Comparison of ENCODE assay signal across 22 cellular contexts in genomic region chr4:76767983-76768382, GRCh38.
A peak's percentile ranks its signal among the peaks of the same experiment; 100 is the strongest.
DNase-seq lines count a peak whose midpoint lies in the region; ATAC-seq and TF ChIP-seq lines count a peak whose summit lies in the region.
"Had no signal": no experiment of that assay in that cellular context is flagged by ENCODE, and none has a peak within 500 bp of the region (broad histone marks: within the 10 kb centered on the region; RNA-seq: fewer than 3 reads in every experiment).

No MANE protein-coding gene starts in this region.

- DNase-seq in AG20443 (ENCODE audit: low spot score) (peak; percentile 63), HuH-7.5 (ENCODE audit: low spot score) (peak; percentile 27), mesothelial cell of epicardium (ENCODE audit: low spot score in 2 of 2, unreplicated experiment in 2 of 2) (no peak), NCI-H187 treated with DMSO at 0.1 percent for 48 hours (lab: John Stamatoyannopoulos, UW) (no peak), sigmoid colon (no peak)
- DNase-seq in natural killer cell treated with Interleukin-12 subunit alpha and Interleukin-12 subunit beta and Interleukin-15 and Interleukin-18, amount 100 ng/mL, for 72 hours (ENCODE audit: low spot score) = no peak
- DNase-seq: activated CD8-positive, alpha-beta T cell treated with anti-CD3 and anti-CD28 coated beads for 36 hours; activated naive CD8-positive, alpha-beta T cell treated with anti-CD3 and anti-CD28 coated beads, Interleukin-2, amount 10 ng/mL, durations not matched to agents 7 days and 5 days; Calu3; caudate nucleus; effector memory CD4-positive, alpha-beta T cell; foreskin melanocyte; left ventricle myocardium inferior; naive thymus-derived CD4-positive, alpha-beta T cell; NCI-H1048; NCI-H2107; NCI-H69; stomach had no signal

- H3K9me3 ChIP-seq in sigmoid colon = no peaks in the 10 kb centered on the region
- H3K9me3 ChIP-seq: left ventricle myocardium inferior, stomach had no signal

- H3K4me1 Mint-ChIP-seq in brain (peaks cover 16% of the 10 kb centered on the region), mesothelial cell of epicardium (peaks cover 31% of the 10 kb centered on the region)
- peaks cover 0 to 4% of the 10 kb centered on the region in 2 donors for H3K4me1 Mint-ChIP-seq in natural killer cell treated with Interleukin-12 subunit alpha and Interleukin-12 subunit beta and Interleukin-15 and Interleukin-18, amount 100 ng/mL, for 72 hours (ENCODE audit: low read depth in 2 of 2)
- H3K4me1 Mint-ChIP-seq: activated naive CD8-positive, alpha-beta T cell treated with anti-CD3 and anti-CD28 coated beads, Interleukin-2, amount 10 ng/mL, durations not matched to agents 7 days and 5 days; naive thymus-derived CD4-positive, alpha-beta T cell had no signal

- no peak for TF ChIP-seq POLR2A in sigmoid colon (IDR thresholded peaks at IDR 0.05)

- TF ChIP-seq CTCF in brain (conservative IDR thresholded peaks at IDR 0.05) (no peak), mesothelial cell of epicardium (IDR thresholded peaks at IDR 0.05; ENCODE audit: unreplicated experiment) (no peak), sigmoid colon (IDR thresholded peaks at IDR 0.05) (no peak)

- WGBS in sigmoid colon, 2 donors = 77 to 85% methylated on average over 2 of the region's 2 CpGs

- no peaks in the 10 kb centered on the region for H3K9me3 Mint-ChIP-seq in brain
- H3K9me3 Mint-ChIP-seq in mesothelial cell of epicardium = no peaks in the 10 kb centered on the region
- no peaks in the 10 kb centered on the region for H3K9me3 Mint-ChIP-seq in natural killer cell treated with Interleukin-12 subunit alpha and Interleukin-12 subunit beta and Interleukin-15 and Interleukin-18, amount 100 ng/mL, for 72 hours

- no peak for ATAC-seq in natural killer cell treated with Interleukin-12 subunit alpha and Interleukin-12 subunit beta and Interleukin-15 and Interleukin-18, amount 100 ng/mL, for 72 hours
- ATAC-seq in HG03108 (IDR thresholded peaks at IDR 0.05; ENCODE audit: unreplicated experiment) = no peak
- ATAC-seq: activated CD8-positive, alpha-beta T cell treated with anti-CD3 and anti-CD28 coated beads for 36 hours; K562; naive thymus-derived CD4-positive, alpha-beta T cell had no signal

- no peak for TF ChIP-seq EP300 in sigmoid colon (IDR thresholded peaks at IDR 0.05)

- H3K36me3 Mint-ChIP-seq in brain = peaks cover 39% of the 10 kb centered on the region
- peaks cover 37% of the 10 kb centered on the region for H3K36me3 Mint-ChIP-seq in mesothelial cell of epicardium
- H3K36me3 Mint-ChIP-seq in natural killer cell treated with Interleukin-12 subunit alpha and Interleukin-12 subunit beta and Interleukin-15 and Interleukin-18, amount 100 ng/mL, for 72 hours = no peaks in the 10 kb centered on the region
- H3K36me3 Mint-ChIP-seq: activated naive CD8-positive, alpha-beta T cell treated with anti-CD3 and anti-CD28 coated beads, Interleukin-2, amount 10 ng/mL, durations not matched to agents 7 days and 5 days; naive thymus-derived CD4-positive, alpha-beta T cell had no signal

- no peak overlapping the region for H3K27ac ChIP-seq in sigmoid colon
- H3K27ac ChIP-seq: left ventricle myocardium inferior, SK-N-MC, stomach had no signal

- H3K27me3 Mint-ChIP-seq in brain (no peaks in the 10 kb centered on the region), mesothelial cell of epicardium (ENCODE audit: low read depth) (no peaks in the 10 kb centered on the region)
- H3K27me3 Mint-ChIP-seq in natural killer cell treated with Interleukin-12 subunit alpha and Interleukin-12 subunit beta and Interleukin-15 and Interleukin-18, amount 100 ng/mL, for 72 hours = peaks cover 12 to 31% of the 10 kb centered on the region in 2 donors

- peaks cover 0 to 17% (median 2%) of the 10 kb centered on the region in 4 donors for H3K4me1 ChIP-seq in sigmoid colon
- H3K4me1 ChIP-seq: left ventricle myocardium inferior had no signal

- H3K4me3 Mint-ChIP-seq in brain = no peak overlapping the region
- no peak overlapping the region for H3K4me3 Mint-ChIP-seq in mesothelial cell of epicardium
- H3K4me3 Mint-ChIP-seq in natural killer cell treated with Interleukin-12 subunit alpha and Interleukin-12 subunit beta and Interleukin-15 and Interleukin-18, amount 100 ng/mL, for 72 hours = no peak overlapping the region
- H3K4me3 Mint-ChIP-seq: activated CD8-positive, alpha-beta T cell treated with anti-CD3 and anti-CD28 coated beads for 36 hours; activated naive CD8-positive, alpha-beta T cell treated with anti-CD3 and anti-CD28 coated beads, Interleukin-2, amount 10 ng/mL, durations not matched to agents 7 days and 5 days had no signal

- H3K27ac Mint-ChIP-seq in brain = peak overlapping the region in 3 of 5 experiments; percentile 13 to 44 (median 37)
- peak overlapping the region; percentile 87 for H3K27ac Mint-ChIP-seq in mesothelial cell of epicardium
- H3K27ac Mint-ChIP-seq in natural killer cell treated with Interleukin-12 subunit alpha and Interleukin-12 subunit beta and Interleukin-15 and Interleukin-18, amount 100 ng/mL, for 72 hours = no peak overlapping the region
- H3K27ac Mint-ChIP-seq: activated CD8-positive, alpha-beta T cell treated with anti-CD3 and anti-CD28 coated beads for 36 hours; activated naive CD8-positive, alpha-beta T cell treated with anti-CD3 and anti-CD28 coated beads, Interleukin-2, amount 10 ng/mL, durations not matched to agents 7 days and 5 days; naive thymus-derived CD4-positive, alpha-beta T cell had no signal

- H3K27me3 ChIP-seq in sigmoid colon = no peaks in the 10 kb centered on the region
- H3K27me3 ChIP-seq: stomach had no signal

- intact Hi-C loops in sigmoid colon (cut with DNase I) = no loop called here

- H3K4me3 ChIP-seq in sigmoid colon = no peak overlapping the region
- H3K4me3 ChIP-seq: K562, left ventricle myocardium inferior, SK-N-MC, stomach had no signal

- H3K36me3 ChIP-seq in sigmoid colon = peaks cover 0 to 23% (median 4%) of the 10 kb centered on the region in 4 donors

Comparison
In these comparisons a context has a peak if more than half of its experiments do, and no peak if none do; other contexts are left out.
1. DNase-seq: peak in AG20443 (single experiment) and HuH-7.5 (single experiment); none in mesothelial cell of epicardium (0 of 2), NCI-H187 treated with DMSO at 0.1 percent for 48 hours (single experiment), natural killer cell treated with Interleukin-12 subunit alpha and Interleukin-12 subunit beta and Interleukin-15 and Interleukin-18, amount 100 ng/mL, for 72 hours (single experiment) and sigmoid colon (single experiment).
2. H3K27ac Mint-ChIP-seq: peak in brain (3 of 5) and mesothelial cell of epicardium (single experiment); none in natural killer cell treated with Interleukin-12 subunit alpha and Interleukin-12 subunit beta and Interleukin-15 and Interleukin-18, amount 100 ng/mL, for 72 hours (0 of 2).